20 cellular contexts compared by ENCODE assay signal in the genomic region with DNA sequence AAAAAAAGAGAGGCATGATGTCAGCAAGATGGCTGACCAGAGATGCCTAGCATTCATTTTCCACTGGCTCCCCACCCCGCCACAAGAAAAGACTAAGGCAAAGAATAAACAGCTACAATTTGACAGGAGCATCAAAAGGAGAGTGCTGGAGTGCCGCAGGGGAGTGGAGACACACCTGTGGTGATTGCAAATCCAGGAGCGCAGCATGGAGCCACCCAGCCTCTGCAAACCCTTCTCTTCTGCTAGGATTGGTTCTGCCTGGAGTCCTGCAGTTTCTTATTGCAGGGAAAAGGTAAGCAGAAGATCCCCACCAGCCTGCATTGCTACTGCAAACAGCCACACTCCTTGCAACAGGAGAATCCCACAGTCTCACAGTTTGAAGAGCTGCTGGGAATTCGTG. TPM values are rescaled to one million over a fixed set of nuclear protein-coding genes. Genes with fewer than 3 reads are reported as not detected.
A peak's percentile ranks its signal among the peaks of the same experiment; 100 is the strongest.
DNase-seq lines count a peak whose midpoint lies in the region; ATAC-seq, FAIRE-seq and TF ChIP-seq lines count a peak whose summit lies in the region.
"Had no signal": no experiment of that assay in that cellular context is flagged by ENCODE, and none has a peak within 500 bp of the region (broad histone marks: within the 10 kb centered on the region; RNA-seq: fewer than 3 reads in every experiment).

No MANE protein-coding gene starts in this region.

- H3K4me3 ChIP-seq in A549 (no peak overlapping the region), K562 (no peak overlapping the region; the same call in 1 of the 2 replicates), lower lobe of right lung (no peak overlapping the region)
- H3K4me3 ChIP-seq: BLaER1 treated with 17β-estradiol and CSF1 and Interleukin-3, amounts not matched to agents 10 nM and 100 nM had no signal

- peak overlapping the region; percentile 17; the same call in 2 of the 3 replicates for H3K4me2 ChIP-seq in A549
- H3K4me2 ChIP-seq in K562 (ENCODE audit: insufficient read depth, low read length): 0 out of 2 replicates have a peak overlapping the region, but pooled peaks have one; percentile 25
- H3K4me2 ChIP-seq: BLaER1 treated with 17β-estradiol and CSF1 and Interleukin-3, amounts not matched to agents 10 nM and 100 nM had no signal

- DNase-seq in A549 (ENCODE audit: low read depth in 1 of 2, low spot score in 1 of 2) (no peak), NCI-H146 (lab: John Stamatoyannopoulos, UW) (peak; percentile 33), K562 (ENCODE audit: extremely low read depth in 1 of 4, low spot score in 3 of 4) (no peak), lower lobe of right lung (peak; percentile 27), NCI-H510A (lab: John Stamatoyannopoulos, UW) (no peak), NCI-H748 treated with DMSO at 0.1 percent for 48 hours (lab: John Stamatoyannopoulos, UW) (no peak), NCI-H774 (lab: John Stamatoyannopoulos, UW) (no peak)
- DNase-seq: 8988T; ACHN; Calu3; CD4-positive, alpha-beta T cell; DMS 273 treated with DMSO at 0.1 percent for 48 hours; DMS79 had no signal

- no peak overlapping the region for H3K27ac ChIP-seq in A549
- no peak overlapping the region for H3K27ac ChIP-seq in K562 (ENCODE audit: extremely low read depth, low read depth, low read length)
- no peak overlapping the region for H3K27ac ChIP-seq in lower lobe of right lung
- H3K27ac ChIP-seq: BLaER1 treated with 17β-estradiol and CSF1 and Interleukin-3, amounts not matched to agents 10 nM and 100 nM; HL-60 had no signal

- no peaks in the 10 kb centered on the region for H3K79me2 ChIP-seq in K562 (ENCODE audit: control insufficient read depth, insufficient read depth, low read length)

- H3K9me1 ChIP-seq in K562 (ENCODE audit: control insufficient read depth, insufficient read depth, low read length): no peaks in the 10 kb centered on the region

- ATAC-seq in A549 (no peak), K562 (no peak), lower lobe of right lung (no peak)
- ATAC-seq: HCT116 had no signal

- intact Hi-C loops in K562 (cut with micrococcal nuclease) (no loop called here), lower lobe of right lung (cut with DNase I) (no loop called here)

- no peak overlapping the region for H3K9ac ChIP-seq in K562 (ENCODE audit: insufficient read depth in 1 of 2, low read depth in 2 of 2, low read length in 2 of 2)
- H3K9ac ChIP-seq: BLaER1 treated with 17β-estradiol and CSF1 and Interleukin-3, amounts not matched to agents 10 nM and 100 nM had no signal

- CTCF ChIA-PET in A549 (lab: Yijun Ruan, JAX) (interaction anchor here (0.5 kb wide), 1 partner anchor 45 kb away, joined by 3 read pairs; no protein-coding TSS in a partner anchor), K562 (lab: Yijun Ruan, JAX; ENCODE audit: low intra/inter-chr PET ratio) (no interaction called here)

- FAIRE-seq in A549 (lab: Jason Lieb, UNC) (no peak), K562 (lab: Jason Lieb, UNC) (no peak)
- FAIRE-seq: G401.6, GM12891, GM19239 had no signal

- H3K9me3 ChIP-seq in A549 (peaks cover 14% of the 10 kb centered on the region; the same call in 2 of the 3 replicates), K562 (replicated peaks; ENCODE audit: control insufficient read depth, insufficient read depth, low read depth, low read length) (no peaks in the 10 kb centered on the region; the same call in 1 of the 2 replicates), lower lobe of right lung (peaks cover 20% of the 10 kb centered on the region)

- H3K27me3 ChIP-seq in K562 (ENCODE audit: control insufficient read depth in 2 of 2, insufficient read depth in 2 of 2, low read length in 2 of 2) (no peaks in the 10 kb centered on the region), lower lobe of right lung (ENCODE audit: low read depth) (no peaks in the 10 kb centered on the region)
- H3K27me3 ChIP-seq: BLaER1 treated with 17β-estradiol and CSF1 and Interleukin-3, amounts not matched to agents 10 nM and 100 nM had no signal

- TF ChIP-seq RAD21 in A549 (conservative IDR thresholded peaks at IDR 0.05 in 1 of 2, IDR thresholded peaks at IDR 0.05 in 1 of 2): no peak
- no peak for TF ChIP-seq RAD21 in K562 (CRISPR knock-in tag; conservative IDR thresholded peaks at IDR 0.05 in 1 of 2, IDR thresholded peaks at IDR 0.05 in 1 of 2)

- BruUV-seq in K562 (replicated peaks; lab: Mats Ljungman, UMichigan): no TSS peak

- POLR2A ChIA-PET in A549 (lab: Yijun Ruan, JAX): no interaction called here
- POLR2A ChIA-PET in K562 (lab: Yijun Ruan, JAX): no interaction called here

- WGBS in A549 (ENCODE audit: missing lambda C conversion rate): 22% methylated on average over 4 of the region's 4 CpGs
- 4% methylated on average over 4 of the region's 4 CpGs for WGBS in K562 (ENCODE audit: insufficient coverage, low coverage, missing lambda C conversion rate)

- H3K4me1 ChIP-seq in A549: no peaks in the 10 kb centered on the region
- no peaks in the 10 kb centered on the region for H3K4me1 ChIP-seq in K562 (replicated peaks in 1 of 2; ENCODE audit: control insufficient read depth in 2 of 2, insufficient read depth in 2 of 2, low read length in 2 of 2)
- H3K4me1 ChIP-seq in lower lobe of right lung: no peaks in the 10 kb centered on the region
- H3K4me1 ChIP-seq: BLaER1 treated with 17β-estradiol and CSF1 and Interleukin-3, amounts not matched to agents 10 nM and 100 nM had no signal

- in situ Hi-C loops in K562 (cut with MboI): loop anchor here (25.0 kb wide), 1 partner anchor 372 kb away; no protein-coding TSS in a partner anchor

- TF ChIP-seq POLR2A in A549 (IDR thresholded peaks at IDR 0.05; ENCODE audit: low read length): no peak
- TF ChIP-seq POLR2A in K562 (conservative IDR thresholded peaks at IDR 0.05): no peak

- TF ChIP-seq EP300 in A549 (IDR thresholded peaks at IDR 0.05): no peak
- TF ChIP-seq EP300 in K562 (IDR thresholded peaks at IDR 0.05; ENCODE audit: low read length): no peak

- TF ChIP-seq CTCF in A549 (IDR thresholded peaks at IDR 0.05) (no peak), K562 (IDR thresholded peaks at IDR 0.05 in 2 of 3, conservative IDR thresholded peaks at IDR 0.05 in 1 of 3; ENCODE audit: insufficient read depth in 2 of 3, low read depth in 1 of 3, low read length in 3 of 3) (no peak), lower lobe of right lung (IDR thresholded peaks at IDR 0.05) (no peak)

- H4K20me1 ChIP-seq in K562 (replicated peaks; ENCODE audit: control insufficient read depth, insufficient read depth, low read length): no peaks in the 10 kb centered on the region
- H4K20me1 ChIP-seq: BLaER1 treated with 17β-estradiol and CSF1 and Interleukin-3, amounts not matched to agents 10 nM and 100 nM had no signal

- H3K36me3 ChIP-seq in K562 (ENCODE audit: control insufficient read depth, insufficient read depth, low read length) (no peaks in the 10 kb centered on the region), lower lobe of right lung (no peaks in the 10 kb centered on the region)
- H3K36me3 ChIP-seq: BLaER1 treated with 17β-estradiol and CSF1 and Interleukin-3, amounts not matched to agents 10 nM and 100 nM had no signal

- peak overlapping the region; percentile 59; the same call in 1 of the 2 replicates for H2AFZ ChIP-seq in K562 (ENCODE audit: low read depth, low read length)

RNA-seq across cellular contexts. Expression of a gene that starts 26.1 kb away (rescaled TPM):
- polyA plus RNA-seq in A549 (2011; rRNA removed) (not detected in 2 replicates), A549 (2017; fragmentation: RNase III; extraction: RNeasy Plus Mini Kit Qiagen cat#74134 plus additional on column Dnase treatment) (0.08 TPM in 1 of 3 replicates, not detected in the others), K562 (2011; rRNA removed) (0.53 TPM in 1 of 2 replicates, not detected in the other), K562 (2014; fragmentation: Illumina TruSeq; extraction: Trizol) (0.11 and 0.55 TPM in 2 replicates), K562 (2014; fragmentation: Nextera tagmentation; extraction: Ambion mirVana) (under 1 TPM; 0.11 to 0.46 TPM), K562 (2014; rRNA removed) (0.09 and 0.12 TPM in 2 replicates)
- not detected in 2 replicates for polyA plus RNA-seq in A549 (2012; cell fraction: cytosol; rRNA removed)
- polyA plus RNA-seq in A549 (2012; cell fraction: nucleus; rRNA removed): not detected in 2 replicates
- polyA minus RNA-seq in A549 (2011; rRNA and poly(A)+ RNA removed): not detected in 2 replicates
- total RNA-seq in K562 (2011; cell fraction: chromatin; rRNA removed; ENCODE audit: low replicate concordance): 0.09 and 0.14 TPM in 2 replicates
- not detected in 2 replicates for total RNA-seq in K562 (2011; cell fraction: nucleolus; rRNA removed)
- total RNA-seq in K562 (2011; cell fraction: nucleoplasm; rRNA removed): 0.81 TPM in 1 of 2 replicates, not detected in the other
- total RNA-seq in K562 (2014; rRNA removed) (0.29 TPM in 1 of 2 replicates, not detected in the other), K562 (2014; rRNA removed; fragmentation: Illumina TruSeq; extraction: Trizol) (0.11 TPM in 1 of 2 replicates, not detected in the other), K562 (2015; rRNA removed; fragmentation: Illumina TruSeq; extraction: Trizol) (0.25 TPM in 1 of 2 replicates, not detected in the other), K562 (2021) (0.11 and 0.13 TPM in 2 replicates), lower lobe of right lung (not detected)
- polyA plus RNA-seq in K562 (2011; cell fraction: cytosol; rRNA removed): 0.15 TPM in 1 of 2 replicates, not detected in the other
- polyA plus RNA-seq in K562 (2011; cell fraction: nucleus; rRNA removed): 0.34 and 0.65 TPM in 2 replicates
- polyA plus RNA-seq in K562 (2012): 0.27 and 1.1 TPM in 2 replicates
- polyA minus RNA-seq in K562 (2011; rRNA and poly(A)+ RNA removed): not detected in 2 replicates
- not detected in 2 replicates for polyA minus RNA-seq in K562 (2011; cell fraction: cytosol; rRNA and poly(A)+ RNA removed)
- not detected in 2 replicates for polyA minus RNA-seq in K562 (2011; cell fraction: nucleus; rRNA and poly(A)+ RNA removed)
- total RNA-seq: Calu3; CD4-positive, alpha-beta T cell; H4 had no signal

RNA-seq across cellular contexts. Expression of a gene that starts 45.4 kb away (rescaled TPM):
- 0.03 and 0.05 TPM in 2 replicates for polyA plus RNA-seq in A549 (2011; rRNA removed)
- not detected in 2 replicates for polyA plus RNA-seq in A549 (2012; cell fraction: cytosol; rRNA removed)
- polyA plus RNA-seq in A549 (2012; cell fraction: nucleus; rRNA removed): not detected in 2 replicates
- polyA plus RNA-seq in A549 (2017; fragmentation: RNase III; extraction: RNeasy Plus Mini Kit Qiagen cat#74134 plus additional on column Dnase treatment): 0.03 TPM in 1 of 3 replicates, not detected in the others
- not detected in 2 replicates for polyA minus RNA-seq in A549 (2011; rRNA and poly(A)+ RNA removed)
- total RNA-seq in K562 (2011; cell fraction: chromatin; rRNA removed; ENCODE audit: low replicate concordance): 12.5 and 53.5 TPM in 2 replicates
- total RNA-seq in K562 (2011; cell fraction: nucleolus; rRNA removed): 6.0 and 7.5 TPM in 2 replicates
- total RNA-seq in K562 (2011; cell fraction: nucleoplasm; rRNA removed): 9.1 and 10.5 TPM in 2 replicates
- total RNA-seq in K562 (2014; rRNA removed): 6.1 and 6.2 TPM in 2 replicates
- 12.9 and 16.0 TPM in 2 replicates for total RNA-seq in K562 (2014; rRNA removed; fragmentation: Illumina TruSeq; extraction: Trizol)
- 12.0 and 12.6 TPM in 2 replicates for total RNA-seq in K562 (2015; rRNA removed; fragmentation: Illumina TruSeq; extraction: Trizol)
- total RNA-seq in K562 (2021): 8.9 and 9.7 TPM in 2 replicates
- 11.2 and 17.7 TPM in 2 replicates for polyA plus RNA-seq in K562 (2011; rRNA removed)
- 2.7 and 5.4 TPM in 2 replicates for polyA plus RNA-seq in K562 (2011; cell fraction: cytosol; rRNA removed)
- 6.1 and 8.8 TPM in 2 replicates for polyA plus RNA-seq in K562 (2011; cell fraction: nucleus; rRNA removed)
- 7.6 and 9.4 TPM in 2 replicates for polyA plus RNA-seq in K562 (2012)
- polyA plus RNA-seq in K562 (2014; fragmentation: Illumina TruSeq; extraction: Trizol): 8.6 and 8.9 TPM in 2 replicates
- 1 to 10 TPM; 2.0 to 3.0 TPM for polyA plus RNA-seq in K562 (2014; fragmentation: Nextera tagmentation; extraction: Ambion mirVana)
- polyA plus RNA-seq in K562 (2014; rRNA removed): 5.1 and 8.1 TPM in 2 replicates
- polyA minus RNA-seq in K562 (2011; rRNA and poly(A)+ RNA removed): 60.9 and 62.3 TPM in 2 replicates
- polyA minus RNA-seq in K562 (2011; cell fraction: cytosol; rRNA and poly(A)+ RNA removed): 10.5 and 16.3 TPM in 2 replicates
- polyA minus RNA-seq in K562 (2011; cell fraction: nucleus; rRNA and poly(A)+ RNA removed): 28.0 and 45.5 TPM in 2 replicates
- total RNA-seq in lower lobe of right lung: 6.3 TPM

RNA-seq across cellular contexts. Expression of a gene that starts 53.8 kb away (rescaled TPM):
- 10.9 and 11.6 TPM in 2 replicates for polyA plus RNA-seq in A549 (2011; rRNA removed)
- polyA plus RNA-seq in A549 (2012; cell fraction: cytosol; rRNA removed): 5.2 and 7.4 TPM in 2 replicates
- 8.5 and 9.6 TPM in 2 replicates for polyA plus RNA-seq in A549 (2012; cell fraction: nucleus; rRNA removed)
- polyA plus RNA-seq in A549 (2017; fragmentation: RNase III; extraction: RNeasy Plus Mini Kit Qiagen cat#74134 plus additional on column Dnase treatment): 9.0 to 9.5 TPM (median 9.1 TPM) in 3 replicates
- 14.7 and 15.5 TPM in 2 replicates for polyA minus RNA-seq in A549 (2011; rRNA and poly(A)+ RNA removed)
- 13.7 and 22.5 TPM in 2 replicates for total RNA-seq in K562 (2011; cell fraction: chromatin; rRNA removed; ENCODE audit: low replicate concordance)
- total RNA-seq in K562 (2011; cell fraction: nucleolus; rRNA removed): 21.3 and 24.2 TPM in 2 replicates
- total RNA-seq in K562 (2011; cell fraction: nucleoplasm; rRNA removed): 18.8 and 20.4 TPM in 2 replicates
- total RNA-seq in K562 (2014; rRNA removed): 10.2 and 13.8 TPM in 2 replicates
- 9.9 and 12.7 TPM in 2 replicates for total RNA-seq in K562 (2014; rRNA removed; fragmentation: Illumina TruSeq; extraction: Trizol)
- 12.1 and 12.5 TPM in 2 replicates for total RNA-seq in K562 (2015; rRNA removed; fragmentation: Illumina TruSeq; extraction: Trizol)
- total RNA-seq in K562 (2021): 17.6 and 20.7 TPM in 2 replicates
- polyA plus RNA-seq in K562 (2011; rRNA removed): 6.9 and 7.8 TPM in 2 replicates
- polyA plus RNA-seq in K562 (2011; cell fraction: cytosol; rRNA removed): 6.2 and 9.7 TPM in 2 replicates
- 9.7 and 13.4 TPM in 2 replicates for polyA plus RNA-seq in K562 (2011; cell fraction: nucleus; rRNA removed)
- 6.6 and 11.1 TPM in 2 replicates for polyA plus RNA-seq in K562 (2012)
- polyA plus RNA-seq in K562 (2014; fragmentation: Illumina TruSeq; extraction: Trizol): 12.5 and 17.1 TPM in 2 replicates
- 1 to 10 TPM; 4.0 to 6.9 TPM for polyA plus RNA-seq in K562 (2014; fragmentation: Nextera tagmentation; extraction: Ambion mirVana)
- 12.2 and 12.7 TPM in 2 replicates for polyA plus RNA-seq in K562 (2014; rRNA removed)
- 13.0 and 15.1 TPM in 2 replicates for polyA minus RNA-seq in K562 (2011; rRNA and poly(A)+ RNA removed)
- polyA minus RNA-seq in K562 (2011; cell fraction: cytosol; rRNA and poly(A)+ RNA removed): 7.5 and 11.8 TPM in 2 replicates
- 17.6 and 24.2 TPM in 2 replicates for polyA minus RNA-seq in K562 (2011; cell fraction: nucleus; rRNA and poly(A)+ RNA removed)
- 5.0 TPM for total RNA-seq in lower lobe of right lung

Comparison
In these comparisons a context has a peak if more than half of its experiments do, and no peak if none do; other contexts are left out.
1. DNase-seq: peak in NCI-H146 (single experiment) and lower lobe of right lung (single experiment); none in A549 (0 of 2), K562 (0 of 4), NCI-H510A (single experiment), NCI-H748 treated with DMSO at 0.1 percent for 48 hours (single experiment) and NCI-H774 (single experiment).